10 cellular contexts compared by ENCODE assay signal in the genomic region with DNA sequence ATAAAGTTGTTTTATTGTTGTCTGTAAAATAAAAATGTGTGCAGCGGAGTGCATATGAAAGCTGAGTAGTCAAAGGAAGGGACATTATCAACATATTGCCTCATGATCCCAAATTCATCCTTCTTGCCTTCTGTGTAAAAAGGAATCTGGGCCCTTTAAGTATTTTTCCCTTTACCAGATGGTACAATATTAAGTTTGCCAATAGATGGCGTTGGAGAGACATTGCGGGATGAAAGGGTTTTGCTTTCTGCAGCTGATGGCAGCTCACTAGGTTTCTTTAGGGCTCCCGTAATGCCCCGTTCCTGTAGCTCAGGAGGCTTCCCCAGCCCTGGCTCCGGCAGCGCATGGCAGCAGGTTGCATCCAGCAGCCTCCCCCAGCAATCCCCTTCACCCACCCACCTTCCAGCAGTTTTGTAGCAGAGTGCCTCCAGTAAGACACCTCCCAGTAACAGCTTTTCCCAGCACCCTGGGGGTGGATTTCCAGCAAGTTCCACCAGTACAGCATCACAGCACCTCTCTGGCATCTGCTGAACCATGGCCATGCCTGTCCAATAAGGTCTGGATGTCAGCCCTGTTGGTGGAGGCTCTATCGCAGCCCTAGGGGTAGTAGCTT.
DNase-seq lines count a peak whose midpoint lies in the region; ATAC-seq and TF ChIP-seq lines count a peak whose summit lies in the region.
"Had no signal": no experiment of that assay in that cellular context is flagged by ENCODE, and none has a peak within 500 bp of the region (broad histone marks: within the 10 kb centered on the region; RNA-seq: fewer than 3 reads in every experiment).

No MANE protein-coding gene starts in this region.

- TF ChIP-seq CTCF in HFFc6 (IDR thresholded peaks at IDR 0.05): peak; percentile 62

- H3K27me3 Mint-ChIP-seq in HFFc6 (ENCODE audit: insufficient read depth): peaks cover 9% of the 10 kb centered on the region; the same call in 1 of the 2 replicates
- peaks cover 52% of the 10 kb centered on the region for H3K27me3 Mint-ChIP-seq in stimulated activated naive CD8-positive, alpha-beta T cell treated with anti-CD3 and anti-CD28 coated beads, Interleukin-15, amount 100 ng/mL, for 72 hours

- H3K27ac Mint-ChIP-seq in HFFc6: no peak overlapping the region
- H3K27ac Mint-ChIP-seq in stimulated activated naive CD8-positive, alpha-beta T cell treated with anti-CD3 and anti-CD28 coated beads, Interleukin-15, amount 100 ng/mL, for 72 hours: no peak overlapping the region

- ATAC-seq in stimulated activated naive CD8-positive, alpha-beta T cell treated with anti-CD3 and anti-CD28 coated beads, Interleukin-15, amount 100 ng/mL, for 72 hours: no peak
- ATAC-seq in GM19467 (IDR thresholded peaks at IDR 0.05; ENCODE audit: unreplicated experiment): no peak
- ATAC-seq in HG03045 (IDR thresholded peaks at IDR 0.05; ENCODE audit: unreplicated experiment): no peak

- H3K9me3 Mint-ChIP-seq in HFFc6: peaks cover 17% of the 10 kb centered on the region
- peaks cover 11 to 21% of the 10 kb centered on the region in 2 donors for H3K9me3 Mint-ChIP-seq in stimulated activated naive CD8-positive, alpha-beta T cell treated with anti-CD3 and anti-CD28 coated beads, Interleukin-15, amount 100 ng/mL, for 72 hours

- no peak overlapping the region for H3K4me3 Mint-ChIP-seq in HFFc6
- no peak overlapping the region for H3K4me3 Mint-ChIP-seq in stimulated activated naive CD8-positive, alpha-beta T cell treated with anti-CD3 and anti-CD28 coated beads, Interleukin-15, amount 100 ng/mL, for 72 hours

- peaks cover 5% of the 10 kb centered on the region; the same call in 1 of the 2 replicates for H3K36me3 Mint-ChIP-seq in HFFc6 (ENCODE audit: low read depth)

- H3K4me1 Mint-ChIP-seq in HFFc6 (ENCODE audit: low read depth): peaks cover 35% of the 10 kb centered on the region
- H3K4me1 Mint-ChIP-seq in stimulated activated naive CD8-positive, alpha-beta T cell treated with anti-CD3 and anti-CD28 coated beads, Interleukin-15, amount 100 ng/mL, for 72 hours: no peaks in the 10 kb centered on the region

- peak; percentile 89 for DNase-seq in DMS53 (lab: John Stamatoyannopoulos, UW)
- DNase-seq in HFFc6: no peak
- DNase-seq in SHP77 treated with DMSO at 0.1 percent for 48 hours (lab: John Stamatoyannopoulos, UW): peak; percentile 19
- peak; percentile 16 for DNase-seq in foreskin melanocyte
- DNase-seq in stimulated activated naive CD8-positive, alpha-beta T cell treated with anti-CD3 and anti-CD28 coated beads, Interleukin-15, amount 100 ng/mL, for 72 hours: no peak
- DNase-seq in stimulated activated CD4-positive, alpha-beta T cell treated with anti-CD3 and anti-CD28 coated beads, Interleukin-12 subunit alpha, Interleukin-12 subunit beta, amount 100 ng/mL, for 4 hours: no peak
- DNase-seq: activated CD4-positive, CD25-positive, alpha-beta regulatory T cell treated with anti-CD3 and anti-CD28 coated beads, Interleukin-2, amount 50 U/mL, for 72 hours; substantia nigra had no signal

Comparison
In these comparisons a context has a peak if more than half of its experiments do, and no peak if none do; other contexts are left out.
1. DNase-seq: peak in DMS53 (single experiment), SHP77 treated with DMSO at 0.1 percent for 48 hours (single experiment) and foreskin melanocyte (single experiment); none in HFFc6 (single experiment), stimulated activated naive CD8-positive, alpha-beta T cell treated with anti-CD3 and anti-CD28 coated beads, Interleukin-15, amount 100 ng/mL, for 72 hours (0 of 2) and stimulated activated CD4-positive, alpha-beta T cell treated with anti-CD3 and anti-CD28 coated beads, Interleukin-12 subunit alpha, Interleukin-12 subunit beta, amount 100 ng/mL, for 4 hours (single experiment).